10 cellular contexts compared by ENCODE assay signal in genomic region chr18:62844850-62845643, GRCh38.
DNase-seq lines count a peak whose midpoint lies in the region; ATAC-seq and TF ChIP-seq lines count a peak whose summit lies in the region.
"Had no signal": no experiment of that assay in that cellular context is flagged by ENCODE, and none has a peak within 500 bp of the region (broad histone marks: within the 10 kb centered on the region; RNA-seq: fewer than 3 reads in every experiment).

No MANE protein-coding gene starts in this region.

- no peaks in the 10 kb centered on the region for H3K36me3 ChIP-seq in GM06990 (ENCODE audit: control insufficient read depth, insufficient read depth, low read length)

- H3K4me3 Mint-ChIP-seq in activated T-helper 2 cell treated with anti-CD3 and anti-CD28 coated beads, Interferon-gamma antibody, Interleukin-2, Interleukin-4, amounts not matched to agents 10 μg/mL and 5 μg/mL and 100 μg/mL, durations not matched to agents 14 hours and 24 hours and 36 hours (ENCODE audit: low read depth): peak overlapping the region; percentile 70
- H3K4me3 Mint-ChIP-seq: neural crest cell had no signal

- in situ Hi-C loops in KBM-7 (cut with MboI; ENCODE audit: low pct_unique_long_range_greater_than_20kb, low sequenced_read_pairs): no loop called here

- peaks cover 21% of the 10 kb centered on the region for H3K36me3 Mint-ChIP-seq in activated T-helper 2 cell treated with anti-CD3 and anti-CD28 coated beads, Interferon-gamma antibody, Interleukin-2, Interleukin-4, amounts not matched to agents 10 μg/mL and 5 μg/mL and 100 μg/mL, durations not matched to agents 14 hours and 24 hours and 36 hours (ENCODE audit: low read depth)

- H3K27me3 Mint-ChIP-seq in activated T-helper 2 cell treated with anti-CD3 and anti-CD28 coated beads, Interferon-gamma antibody, Interleukin-2, Interleukin-4, amounts not matched to agents 10 μg/mL and 5 μg/mL and 100 μg/mL, durations not matched to agents 14 hours and 24 hours and 36 hours (ENCODE audit: low read depth): no peaks in the 10 kb centered on the region

- ATAC-seq in GM19372 (IDR thresholded peaks at IDR 0.05; ENCODE audit: low read depth, unreplicated experiment) (peak; percentile 55), HG03095 (IDR thresholded peaks at IDR 0.05; ENCODE audit: unreplicated experiment) (peak; percentile 57)

- intact Hi-C loops in activated T-helper 2 cell treated with anti-CD3 and anti-CD28 coated beads, Interferon-gamma antibody, Interleukin-2, Interleukin-4, amounts not matched to agents 10 μg/mL and 5 μg/mL and 100 μg/mL, durations not matched to agents 14 hours and 24 hours and 36 hours (cut with micrococcal nuclease): loop anchor here (1.0 to 10.0 kb wide), 14 partner anchors 24 to 510 kb away; partner anchors contain the start of genes BCL2, PHLPP1 and ZCCHC2

- H3K9me3 Mint-ChIP-seq in activated T-helper 2 cell treated with anti-CD3 and anti-CD28 coated beads, Interferon-gamma antibody, Interleukin-2, Interleukin-4, amounts not matched to agents 10 μg/mL and 5 μg/mL and 100 μg/mL, durations not matched to agents 14 hours and 24 hours and 36 hours: peaks cover 6% of the 10 kb centered on the region

- DNase-seq in GM06990 (ENCODE audit: extremely low read depth, insufficient read length) (peak; percentile 15), DMS114 treated with DMSO at 0.1 percent for 48 hours (lab: John Stamatoyannopoulos, UW; ENCODE audit: unreplicated experiment) (no peak), Kasumi-1 (lab: John Stamatoyannopoulos, UW) (no peak), KBM-7 (no peak), DMS 273 (lab: John Stamatoyannopoulos, UW; ENCODE audit: unreplicated experiment) (no peak)
- DNase-seq in activated T-helper 2 cell treated with anti-CD3 and anti-CD28 coated beads, Interferon-gamma antibody, Interleukin-2, Interleukin-4, amounts not matched to agents 10 μg/mL and 5 μg/mL and 100 μg/mL, durations not matched to agents 14 hours and 24 hours and 36 hours (ENCODE audit: low spot score): peak; percentile 20
- DNase-seq: DND-41 had no signal

- peak overlapping the region; percentile 90 for H3K27ac Mint-ChIP-seq in activated T-helper 2 cell treated with anti-CD3 and anti-CD28 coated beads, Interferon-gamma antibody, Interleukin-2, Interleukin-4, amounts not matched to agents 10 μg/mL and 5 μg/mL and 100 μg/mL, durations not matched to agents 14 hours and 24 hours and 36 hours

- peaks cover 54% of the 10 kb centered on the region for H3K4me1 Mint-ChIP-seq in activated T-helper 2 cell treated with anti-CD3 and anti-CD28 coated beads, Interferon-gamma antibody, Interleukin-2, Interleukin-4, amounts not matched to agents 10 μg/mL and 5 μg/mL and 100 μg/mL, durations not matched to agents 14 hours and 24 hours and 36 hours (ENCODE audit: low read depth)

- no peak for TF ChIP-seq CTCF in GM06990 (IDR thresholded peaks at IDR 0.05; ENCODE audit: insufficient read depth, low read length, poor library complexity, severe bottlenecking)

- H3K27me3 ChIP-seq in GM06990 (replicated peaks; ENCODE audit: control insufficient read depth, insufficient read depth, low read length): no peaks in the 10 kb centered on the region

- peak overlapping the region; percentile 37; the same call in 1 of the 2 replicates for H3K4me3 ChIP-seq in GM06990 (replicated peaks; ENCODE audit: low read depth, low read length)

Comparison
In these comparisons a context has a peak if more than half of its experiments do, and no peak if none do; other contexts are left out.
1. DNase-seq: peak in GM06990 (single experiment) and activated T-helper 2 cell treated with anti-CD3 and anti-CD28 coated beads, Interferon-gamma antibody, Interleukin-2, Interleukin-4, amounts not matched to agents 10 μg/mL and 5 μg/mL and 100 μg/mL, durations not matched to agents 14 hours and 24 hours and 36 hours (single experiment); none in DMS114 treated with DMSO at 0.1 percent for 48 hours (single experiment), Kasumi-1 (0 of 2), KBM-7 (single experiment) and DMS 273 (single experiment).